ENCODE assay signal across 11 cellular contexts in genomic region chr17:2177235-2177811, GRCh38.
A peak's percentile ranks its signal among the peaks of the same experiment; 100 is the strongest.
DNase-seq lines count a peak whose midpoint lies in the region; ATAC-seq and TF ChIP-seq lines count a peak whose summit lies in the region.
"Had no signal": no experiment of that assay in that cellular context is flagged by ENCODE, and none has a peak within 500 bp of the region (broad histone marks: within the 10 kb centered on the region; RNA-seq: fewer than 3 reads in every experiment).

No MANE protein-coding gene starts in this region.

- H3K27ac ChIP-seq in body of pancreas: peak overlapping the region in 1 of 4 donors; percentile 35

- H3K4me3 ChIP-seq in skeletal muscle satellite cell (ENCODE audit: low read length): peak overlapping the region; percentile 31
- no peak overlapping the region for H3K4me3 ChIP-seq in H7 (ENCODE audit: insufficient read depth, low read depth, low read length)
- H3K4me3 ChIP-seq in body of pancreas: no peak overlapping the region

- DNase-seq in HT1080 (ENCODE audit: low read depth): peak; percentile 52
- no peak for DNase-seq in T-helper 17 cell
- peak; percentile 26 to 40 (median 34) for DNase-seq in immature natural killer cell
- DNase-seq in H7: no peak
- DNase-seq in activated CD8-positive, alpha-beta memory T cell treated with anti-CD3 and anti-CD28 coated beads for 24 hours: no peak
- DNase-seq in NCI-H2107 treated with DMSO at 0.1 percent for 48 hours (lab: John Stamatoyannopoulos, UW; ENCODE audit: unreplicated experiment): no peak
- DNase-seq in body of pancreas: no peak
- DNase-seq: activated B cell treated with CpG ODN at 0.5 μM for 24 hours; activated naive CD4-positive, alpha-beta T cell treated with Interleukin-2 at 50 U/mL for 16 hours; naive thymus-derived CD8-positive, alpha-beta T cell had no signal

- peaks cover 95% of the 10 kb centered on the region for H3K4me1 ChIP-seq in skeletal muscle satellite cell (ENCODE audit: control insufficient read depth, insufficient read depth, low read length)
- peaks cover 56% of the 10 kb centered on the region for H3K4me1 ChIP-seq in body of pancreas

- H3K27me3 ChIP-seq in skeletal muscle satellite cell (ENCODE audit: control insufficient read depth, insufficient read depth, low read length): no peaks in the 10 kb centered on the region
- no peaks in the 10 kb centered on the region for H3K27me3 ChIP-seq in H7 (ENCODE audit: control insufficient read depth, insufficient read depth, low read length)
- H3K27me3 ChIP-seq in body of pancreas: no peaks in the 10 kb centered on the region

- H3K36me3 ChIP-seq in skeletal muscle satellite cell (ENCODE audit: insufficient read depth, low read length): no peaks in the 10 kb centered on the region
- H3K36me3 ChIP-seq in H7 (replicated peaks; ENCODE audit: control insufficient read depth, insufficient read depth, low read length): no peaks in the 10 kb centered on the region; the same call in 1 of the 2 replicates
- peaks cover 0 to 2% of the 10 kb centered on the region in 2 donors for H3K36me3 ChIP-seq in body of pancreas (replicated peaks in 1 of 2; ENCODE audit: insufficient read depth in 1 of 2, low read depth in 2 of 2)

- H3K4me3 Mint-ChIP-seq in T-helper 17 cell (no peak overlapping the region), immature natural killer cell (peak overlapping the region; percentile 31 to 62 (median 45))
- H3K4me3 Mint-ChIP-seq: activated B cell treated with CpG ODN at 0.5 μM for 24 hours; naive thymus-derived CD8-positive, alpha-beta T cell had no signal

- no peak overlapping the region for H3K9ac ChIP-seq in skeletal muscle satellite cell (ENCODE audit: low read depth, low read length)

- H3K4me2 ChIP-seq in skeletal muscle satellite cell (ENCODE audit: low read length): peak overlapping the region; percentile 25

- intact Hi-C loops in body of pancreas (cut with DNase I): no loop called here

- H3K9me3 ChIP-seq in T-helper 17 cell (ENCODE audit: control insufficient read depth, low read length, poor library complexity, severe bottlenecking) (no peaks in the 10 kb centered on the region), skeletal muscle satellite cell (replicated peaks; ENCODE audit: low read length) (no peaks in the 10 kb centered on the region), body of pancreas (no peaks in the 10 kb centered on the region)

- TF ChIP-seq POLR2A in body of pancreas (IDR thresholded peaks at IDR 0.05): no peak

- H3K36me3 Mint-ChIP-seq in T-helper 17 cell (ENCODE audit: low read depth): peaks cover 7% of the 10 kb centered on the region
- peaks cover 13 to 37% (median 30%) of the 10 kb centered on the region in 3 donors for H3K36me3 Mint-ChIP-seq in immature natural killer cell

- H3K4me1 Mint-ChIP-seq in T-helper 17 cell: peaks cover 10% of the 10 kb centered on the region
- H3K4me1 Mint-ChIP-seq in immature natural killer cell: peaks cover 81 to 85% of the 10 kb centered on the region in 2 donors
- H3K4me1 Mint-ChIP-seq: activated B cell treated with CpG ODN at 0.5 μM for 24 hours had no signal

- WGBS in body of pancreas, 2 donors: 70 to 77% methylated on average over 4 of the region's 4 CpGs

- H3K27ac Mint-ChIP-seq in T-helper 17 cell (peak overlapping the region; percentile 45), immature natural killer cell (peak overlapping the region; percentile 74 to 95 (median 90))
- H3K27ac Mint-ChIP-seq: activated B cell treated with CpG ODN at 0.5 μM for 24 hours had no signal

- H3K27me3 Mint-ChIP-seq in T-helper 17 cell: no peaks in the 10 kb centered on the region
- peaks cover 0 to 1% (median 0%) of the 10 kb centered on the region in 3 donors for H3K27me3 Mint-ChIP-seq in immature natural killer cell (ENCODE audit: low read depth in 3 of 3)
- H3K27me3 Mint-ChIP-seq: activated B cell treated with CpG ODN at 0.5 μM for 24 hours; naive thymus-derived CD8-positive, alpha-beta T cell had no signal

- ATAC-seq in T-helper 17 cell (no peak), body of pancreas (no peak)
- ATAC-seq: naive thymus-derived CD8-positive, alpha-beta T cell had no signal

- no peak for TF ChIP-seq CTCF in body of pancreas (IDR thresholded peaks at IDR 0.05)

- H3K9me3 Mint-ChIP-seq in immature natural killer cell: no peaks in the 10 kb centered on the region
- H3K9me3 Mint-ChIP-seq: activated B cell treated with CpG ODN at 0.5 μM for 24 hours; naive thymus-derived CD8-positive, alpha-beta T cell had no signal

Comparison
In these comparisons a context has a peak if more than half of its experiments do, and no peak if none do; other contexts are left out.
1. DNase-seq: peak in HT1080 (single experiment) and immature natural killer cell (3 of 3); none in T-helper 17 cell (0 of 3), H7 (single experiment), activated CD8-positive, alpha-beta memory T cell treated with anti-CD3 and anti-CD28 coated beads for 24 hours (single experiment), NCI-H2107 treated with DMSO at 0.1 percent for 48 hours (single experiment) and body of pancreas (0 of 4).